ENCODE assay signal across 9 cellular contexts in the genomic region with DNA sequence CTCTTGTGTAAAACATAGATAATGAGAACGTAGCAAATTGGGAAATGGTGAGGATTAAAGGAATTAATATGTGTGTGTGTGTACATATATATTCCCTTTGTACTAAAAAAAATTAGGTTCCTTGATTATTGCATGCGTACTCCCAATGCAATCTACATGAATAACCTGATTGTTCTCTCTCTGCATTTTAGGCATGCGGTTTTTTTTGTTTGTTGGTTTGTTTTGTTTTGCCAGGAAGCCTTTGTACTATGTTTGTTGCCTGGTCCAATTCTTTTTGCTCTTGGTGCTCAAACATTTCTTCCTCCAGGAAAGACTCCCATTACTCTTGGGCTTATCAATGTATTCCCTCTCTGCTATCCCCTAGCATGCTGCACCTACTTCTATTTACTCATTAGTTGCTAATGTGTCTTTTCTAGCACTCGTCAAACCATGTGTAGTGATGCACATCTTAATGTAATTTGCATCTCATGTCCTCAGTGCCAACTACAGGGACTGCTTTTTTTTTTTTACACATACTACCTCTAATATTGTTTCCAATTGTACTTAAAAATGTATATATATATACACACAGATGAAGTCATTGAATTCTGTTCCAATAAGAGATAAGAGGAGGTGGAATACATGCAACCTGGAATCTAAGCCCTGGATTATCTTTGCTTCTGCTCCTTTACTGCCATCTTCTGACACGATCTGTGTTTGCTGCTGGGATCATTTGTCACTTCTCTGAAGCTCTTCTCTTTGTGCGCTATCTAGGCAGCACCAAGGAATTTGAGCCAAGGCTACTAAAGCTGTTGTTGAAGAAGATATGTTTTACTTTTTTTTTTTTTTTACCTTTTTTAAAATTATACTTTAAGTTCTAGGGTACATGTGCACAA.
A peak's percentile ranks its signal among the peaks of the same experiment; 100 is the strongest.
DNase-seq lines count a peak whose midpoint lies in the region; ATAC-seq and TF ChIP-seq lines count a peak whose summit lies in the region.
"Had no signal": no experiment of that assay in that cellular context is flagged by ENCODE, and none has a peak within 500 bp of the region (broad histone marks: within the 10 kb centered on the region; RNA-seq: fewer than 3 reads in every experiment).

No MANE protein-coding gene starts in this region.

- no peaks in the 10 kb centered on the region for H3K36me3 ChIP-seq in MG63
- H3K36me3 ChIP-seq: BLaER1 treated with 17β-estradiol and CSF1 and Interleukin-3, amounts not matched to agents 10 nM and 100 nM had no signal

- ATAC-seq in HG03469 (IDR thresholded peaks at IDR 0.05; ENCODE audit: unreplicated experiment) = peak; percentile 64

- no peak overlapping the region for H3K27ac Mint-ChIP-seq in activated CD4-positive, alpha-beta memory T cell treated with anti-CD3 and anti-CD28 coated beads, Interleukin-2, amount 10 ng/mL, durations not matched to agents 7 days and 5 days

- POLR2A ChIA-PET in activated CD4-positive, alpha-beta memory T cell treated with anti-CD3 and anti-CD28 coated beads, Interleukin-2, amount 10 ng/mL, durations not matched to agents 7 days and 5 days (lab: Charles Lee) = no interaction called here

- H3K27me3 ChIP-seq in MG63 = no peaks in the 10 kb centered on the region
- H3K27me3 ChIP-seq: BLaER1 treated with 17β-estradiol and CSF1 and Interleukin-3, amounts not matched to agents 10 nM and 100 nM had no signal

- peak in 2 of 3 experiments; percentile 64 to 85 for DNase-seq in NCI-H1417 (lab: John Stamatoyannopoulos, UW)
- no peak for DNase-seq in NCI-H1417 treated with DMSO at 0.1 percent for 48 hours (lab: John Stamatoyannopoulos, UW)
- peak; percentile 60 for DNase-seq in choroid plexus epithelial cell (ENCODE audit: low read depth)
- peak; percentile 21 for DNase-seq in putamen (ENCODE audit: low spot score)
- no peak for DNase-seq in activated CD4-positive, alpha-beta memory T cell treated with anti-CD3 and anti-CD28 coated beads, Interleukin-2, amount 10 ng/mL, durations not matched to agents 7 days and 5 days
- DNase-seq in MV-4-11 (lab: John Stamatoyannopoulos, UW) = no peak
- no peak for DNase-seq in MG63

- H3K4me1 Mint-ChIP-seq in activated CD4-positive, alpha-beta memory T cell treated with anti-CD3 and anti-CD28 coated beads, Interleukin-2, amount 10 ng/mL, durations not matched to agents 7 days and 5 days = no peaks in the 10 kb centered on the region

- H3K36me3 Mint-ChIP-seq in activated CD4-positive, alpha-beta memory T cell treated with anti-CD3 and anti-CD28 coated beads, Interleukin-2, amount 10 ng/mL, durations not matched to agents 7 days and 5 days (ENCODE audit: low read depth) = no peaks in the 10 kb centered on the region

- no peaks in the 10 kb centered on the region for H3K27me3 Mint-ChIP-seq in activated CD4-positive, alpha-beta memory T cell treated with anti-CD3 and anti-CD28 coated beads, Interleukin-2, amount 10 ng/mL, durations not matched to agents 7 days and 5 days

- no peak overlapping the region for H3K4me3 Mint-ChIP-seq in activated CD4-positive, alpha-beta memory T cell treated with anti-CD3 and anti-CD28 coated beads, Interleukin-2, amount 10 ng/mL, durations not matched to agents 7 days and 5 days

- CTCF ChIA-PET in activated CD4-positive, alpha-beta memory T cell treated with anti-CD3 and anti-CD28 coated beads, Interleukin-2, amount 10 ng/mL, durations not matched to agents 7 days and 5 days (lab: Charles Lee) = no interaction called here

- TF ChIP-seq CTCF in choroid plexus epithelial cell (conservative IDR thresholded peaks at IDR 0.05; ENCODE audit: low read depth, low read length) = peak; percentile 60

- H3K9me3 Mint-ChIP-seq in activated CD4-positive, alpha-beta memory T cell treated with anti-CD3 and anti-CD28 coated beads, Interleukin-2, amount 10 ng/mL, durations not matched to agents 7 days and 5 days = peaks cover 8% of the 10 kb centered on the region

- H3K4me3 ChIP-seq in choroid plexus epithelial cell (ENCODE audit: low read depth, low read length) (no peak overlapping the region), MG63 (no peak overlapping the region)
- H3K4me3 ChIP-seq: BLaER1 treated with 17β-estradiol and CSF1 and Interleukin-3, amounts not matched to agents 10 nM and 100 nM had no signal

- no peaks in the 10 kb centered on the region for H3K9me3 ChIP-seq in MG63
- H3K9me3 ChIP-seq: BLaER1 treated with 17β-estradiol and CSF1 and Interleukin-3, amounts not matched to agents 10 nM and 100 nM had no signal

Comparison
In these comparisons a context has a peak if more than half of its experiments do, and no peak if none do; other contexts are left out.
1. DNase-seq: peak in NCI-H1417 (2 of 3), choroid plexus epithelial cell (single experiment) and putamen (single experiment); none in NCI-H1417 treated with DMSO at 0.1 percent for 48 hours (single experiment), activated CD4-positive, alpha-beta memory T cell treated with anti-CD3 and anti-CD28 coated beads, Interleukin-2, amount 10 ng/mL, durations not matched to agents 7 days and 5 days (single experiment), MV-4-11 (single experiment) and MG63 (single experiment).